ENCODE assay signal across 8 cellular contexts in genomic region chr1:202349263-202349928, GRCh38. TPM values are rescaled to one million over a fixed set of nuclear protein-coding genes. Genes with fewer than 3 reads are reported as not detected.
A peak's percentile ranks its signal among the peaks of the same experiment; 100 is the strongest.
DNase-seq lines count a peak whose midpoint lies in the region; ATAC-seq and TF ChIP-seq lines count a peak whose summit lies in the region.

No MANE protein-coding gene starts in this region.

- H3K4me1 Mint-ChIP-seq in IgD-negative memory B cell = peaks cover 15 to 20% (median 19%) of the 10 kb centered on the region in 3 donors

- peak overlapping the region; percentile 68 for H3K27ac ChIP-seq in neural cell (ENCODE audit: low read length)

- H3K4me2 ChIP-seq in neural cell (ENCODE audit: low read length) = peak overlapping the region; percentile 95

- H3K9me2 ChIP-seq in neural cell (ENCODE audit: insufficient read depth, low read length) = no peaks in the 10 kb centered on the region

- no peak for TF ChIP-seq EP300 in neural cell (conservative IDR thresholded peaks at IDR 0.05; ENCODE audit: poor library complexity, severe bottlenecking)

- peak overlapping the region in 2 of 3 donors; percentile 29 to 60 for H3K27ac Mint-ChIP-seq in IgD-negative memory B cell

- H3K9me3 Mint-ChIP-seq in IgD-negative memory B cell = no peaks in the 10 kb centered on the region

- H3F3A ChIP-seq in neural cell (ENCODE audit: insufficient read depth, low read length, poor library complexity, severe bottlenecking) = peaks cover 5% of the 10 kb centered on the region

- peak overlapping the region; percentile 90 to 98 (median 94) for H3K4me3 Mint-ChIP-seq in IgD-negative memory B cell

- no peaks in the 10 kb centered on the region for H3K36me3 ChIP-seq in neural cell (ENCODE audit: insufficient read depth, low read length)

- H3K79me2 ChIP-seq in neural cell (replicated peaks; ENCODE audit: insufficient read depth, low read length) = peaks cover 17% of the 10 kb centered on the region

- peak overlapping the region; percentile 67 for H2AFZ ChIP-seq in neural cell (ENCODE audit: low read depth, low read length)

- H3K9ac ChIP-seq in neural cell (ENCODE audit: low read length) = peak overlapping the region; percentile 76

- peak overlapping the region; percentile 98 for H3K4me3 ChIP-seq in WI38 (ENCODE audit: low read depth, low read length)
- peak overlapping the region; percentile 65 for H3K4me3 ChIP-seq in fibroblast of pulmonary artery (replicated peaks; ENCODE audit: low read depth, low read length)
- H3K4me3 ChIP-seq in neural cell (ENCODE audit: low read length) = peak overlapping the region; percentile 90

- no peaks in the 10 kb centered on the region for H3K27me3 ChIP-seq in neural cell (ENCODE audit: insufficient read depth, low read depth, low read length)

- peak; percentile 22 for DNase-seq in NCI-H1105 treated with DMSO at 0.1 percent for 48 hours (lab: John Stamatoyannopoulos, UW)
- DNase-seq in NCI-H1105 (lab: John Stamatoyannopoulos, UW) = no peak
- peak; percentile 86 for DNase-seq in fibroblast of pulmonary artery (ENCODE audit: low read depth)

- no peaks in the 10 kb centered on the region for H3K36me3 Mint-ChIP-seq in IgD-negative memory B cell

- TF ChIP-seq CTCF in WI38 (IDR thresholded peaks at IDR 0.05; ENCODE audit: low read depth, low read length) (no peak), fibroblast of pulmonary artery (IDR thresholded peaks at IDR 0.05; ENCODE audit: low read length, missing control alignments) (no peak), neural cell (IDR thresholded peaks at IDR 0.05; ENCODE audit: poor library complexity, severe bottlenecking) (no peak)

- no peaks in the 10 kb centered on the region for H3K27me3 Mint-ChIP-seq in IgD-negative memory B cell

- H4K20me1 ChIP-seq in neural cell (ENCODE audit: insufficient read depth) = no peaks in the 10 kb centered on the region

- H3K9me3 ChIP-seq in neural cell (ENCODE audit: low read length) = no peaks in the 10 kb centered on the region

- no peak for TF ChIP-seq RAD21 in neural cell (conservative IDR thresholded peaks at IDR 0.05)

- ATAC-seq in HG03442 (IDR thresholded peaks at IDR 0.05; ENCODE audit: unreplicated experiment) = no peak
- no peak for ATAC-seq in HG02798 (IDR thresholded peaks at IDR 0.05; ENCODE audit: poor library complexity, unreplicated experiment)

TF ChIP-seq in neural cell, 6 proteins besides CTCF, POLR2A, EP300 and RAD21:
- TF ChIP-seq POLR2AphosphoS5 (IDR thresholded peaks at IDR 0.05) (no peak), MXI1 (conservative IDR thresholded peaks at IDR 0.05; ENCODE audit: poor library complexity, severe bottlenecking) (peak; percentile 51)

RNA-seq across cellular contexts. Expression of gene PPP1R12B, which starts 0.9 kb away (rescaled TPM):
- polyA plus RNA-seq in IgD-negative memory B cell = 12.3 TPM
- polyA plus RNA-seq in neural cell = 7.6 and 9.8 TPM in 2 replicates
- polyA minus RNA-seq in neural cell = 25.8 and 54.1 TPM in 2 replicates

RNA-seq across cellular contexts. Expression of gene UBE2T, which starts 7.7 kb away (rescaled TPM):
- polyA plus RNA-seq in IgD-negative memory B cell (13.1 TPM), neural cell (98.4 and 107 TPM in 2 replicates)
- polyA minus RNA-seq in neural cell = 33.8 and 39.1 TPM in 2 replicates
